ENCODE assay signal across 8 cellular contexts in the genomic region with DNA sequence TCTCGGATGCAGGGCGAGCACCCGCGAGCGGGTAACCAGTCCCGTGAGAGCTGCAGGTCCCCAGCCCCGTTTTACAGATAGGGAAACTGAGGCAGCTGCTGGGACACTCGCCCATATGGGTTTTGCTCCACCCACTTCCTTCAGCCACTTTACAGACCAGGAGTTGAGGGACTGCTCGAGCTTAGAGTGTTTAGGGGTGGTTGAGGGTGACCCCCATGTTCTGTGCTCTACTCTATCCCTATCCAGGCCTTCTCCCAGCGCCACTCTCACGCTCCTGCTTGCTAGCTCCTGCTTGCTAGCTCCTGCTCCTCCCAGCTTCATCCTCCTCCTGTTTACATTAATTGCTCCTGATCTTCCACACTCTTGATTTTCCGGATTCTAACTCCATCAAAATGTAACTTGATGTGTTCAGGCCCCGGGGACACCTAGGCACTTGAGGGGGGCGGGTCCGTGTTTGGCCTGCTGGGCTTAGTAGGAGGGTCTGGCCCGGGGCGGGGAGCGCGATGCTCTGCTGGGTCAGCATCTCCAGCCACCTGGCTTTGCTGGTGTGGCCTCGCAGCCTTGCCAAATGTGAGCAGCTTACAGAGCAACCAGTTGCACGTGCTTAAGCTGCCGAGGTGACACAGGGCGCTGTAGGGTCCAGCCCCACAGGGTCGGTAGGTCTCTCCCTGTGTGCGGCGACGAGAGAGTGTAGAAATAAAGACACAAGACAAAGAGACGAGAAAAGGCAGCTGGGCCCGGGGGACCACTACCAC. TPM values are rescaled to one million over a fixed set of nuclear protein-coding genes. Genes with fewer than 3 reads are reported as not detected.
DNase-seq lines count a peak whose midpoint lies in the region; ATAC-seq and TF ChIP-seq lines count a peak whose summit lies in the region.

No MANE protein-coding gene starts in this region.

- H3K27me3 ChIP-seq in OCI-LY1 (ENCODE audit: insufficient read depth, low read length): no peaks in the 10 kb centered on the region
- H3K27me3 ChIP-seq in endocrine pancreas (ENCODE audit: control insufficient read depth, insufficient read depth, low read length): no peaks in the 10 kb centered on the region
- H3K27me3 ChIP-seq in neural cell (ENCODE audit: insufficient read depth, low read depth, low read length): no peaks in the 10 kb centered on the region

- H3K9me2 ChIP-seq in OCI-LY1 (ENCODE audit: low read depth, low read length) (no peaks in the 10 kb centered on the region), neural cell (ENCODE audit: insufficient read depth, low read length) (no peaks in the 10 kb centered on the region)

- peaks cover 26% of the 10 kb centered on the region for H3K4me1 ChIP-seq in OCI-LY1 (ENCODE audit: insufficient read depth, low read length, severe bottlenecking)
- peaks cover 6% of the 10 kb centered on the region for H3K4me1 ChIP-seq in endocrine pancreas (ENCODE audit: control insufficient read depth, insufficient read depth, low read length)

- intact Hi-C loops in CD14-positive monocyte (cut with micrococcal nuclease): no loop called here

- H4K20me1 ChIP-seq in OCI-LY1 (ENCODE audit: insufficient read depth, low read length): no peaks in the 10 kb centered on the region
- no peaks in the 10 kb centered on the region for H4K20me1 ChIP-seq in neural cell (ENCODE audit: insufficient read depth)

- H3K36me3 Mint-ChIP-seq in CD14-positive monocyte: peaks cover 0 to 16% of the 10 kb centered on the region in 2 donors

- H3K4me3 ChIP-seq in OCI-LY1 (ENCODE audit: low read depth, low read length, poor library complexity, severe bottlenecking): peak overlapping the region; percentile 92
- H3K4me3 ChIP-seq in endocrine pancreas (ENCODE audit: control insufficient read depth, insufficient read depth, low read length): peak overlapping the region; percentile 59
- H3K4me3 ChIP-seq in neural cell (ENCODE audit: low read length): peak overlapping the region; percentile 98

- no peak overlapping the region for H2AFZ ChIP-seq in OCI-LY1 (ENCODE audit: low read length)
- H2AFZ ChIP-seq in neural cell (ENCODE audit: low read depth, low read length): peak overlapping the region; percentile 95

- H3K9me3 ChIP-seq in OCI-LY1 (ENCODE audit: low read length): no peaks in the 10 kb centered on the region
- no peaks in the 10 kb centered on the region for H3K9me3 ChIP-seq in endocrine pancreas (ENCODE audit: control insufficient read depth, low read length)
- no peaks in the 10 kb centered on the region for H3K9me3 ChIP-seq in neural cell (ENCODE audit: low read length)

- peaks cover 9% of the 10 kb centered on the region; the same call in 1 of the 2 replicates for H3K36me3 ChIP-seq in OCI-LY1 (ENCODE audit: insufficient read depth, low read length)
- no peaks in the 10 kb centered on the region for H3K36me3 ChIP-seq in endocrine pancreas (ENCODE audit: control insufficient read depth, insufficient read depth, low read length)
- no peaks in the 10 kb centered on the region for H3K36me3 ChIP-seq in neural cell (ENCODE audit: insufficient read depth, low read length)

- H3K9ac ChIP-seq in OCI-LY1 (ENCODE audit: low read length) (peak overlapping the region; percentile 88), endocrine pancreas (ENCODE audit: control insufficient read depth, insufficient read depth, low read length) (peak overlapping the region; percentile 78), neural cell (ENCODE audit: low read length) (peak overlapping the region; percentile 89)

- peaks cover 34% of the 10 kb centered on the region for H3K4me1 Mint-ChIP-seq in CD14-positive monocyte

- H3K79me2 ChIP-seq in OCI-LY1 (ENCODE audit: insufficient read depth, low read length): peaks cover 10% of the 10 kb centered on the region
- peaks cover 11% of the 10 kb centered on the region for H3K79me2 ChIP-seq in neural cell (replicated peaks; ENCODE audit: insufficient read depth, low read length)

- H3F3A ChIP-seq in OCI-LY1 (ENCODE audit: insufficient read depth, low read length) (no peaks in the 10 kb centered on the region), neural cell (ENCODE audit: insufficient read depth, low read length, poor library complexity, severe bottlenecking) (no peaks in the 10 kb centered on the region)

- ATAC-seq in GM19455 (IDR thresholded peaks at IDR 0.05; ENCODE audit: unreplicated experiment) (no peak), HG02798 (IDR thresholded peaks at IDR 0.05; ENCODE audit: poor library complexity, unreplicated experiment) (no peak), GM18907 (IDR thresholded peaks at IDR 0.05; ENCODE audit: unreplicated experiment) (no peak)

- peak overlapping the region; percentile 98 to 99 for H3K4me3 Mint-ChIP-seq in CD14-positive monocyte

- peak; percentile 40 for DNase-seq in CD14-positive monocyte (ENCODE audit: low spot score)
- no peak for DNase-seq in DMS153 treated with DMSO at 0.1 percent for 48 hours (lab: John Stamatoyannopoulos, UW; ENCODE audit: unreplicated experiment)

- no peak for TF ChIP-seq CTCF in CD14-positive monocyte (IDR thresholded peaks at IDR 0.05)
- TF ChIP-seq CTCF in OCI-LY1 (IDR thresholded peaks at IDR 0.05; ENCODE audit: low read length): no peak
- TF ChIP-seq CTCF in neural cell (IDR thresholded peaks at IDR 0.05; ENCODE audit: poor library complexity, severe bottlenecking): no peak

- no peak overlapping the region for H3K27ac ChIP-seq in OCI-LY1 (ENCODE audit: low read depth, low read length, poor library complexity, severe bottlenecking)
- peak overlapping the region; percentile 84 for H3K27ac ChIP-seq in neural cell (ENCODE audit: low read length)

- peaks cover 0 to 8% (median 4%) of the 10 kb centered on the region in 3 donors for H3K27me3 Mint-ChIP-seq in CD14-positive monocyte (ENCODE audit: low read depth in 3 of 3)

- TF ChIP-seq EP300 in neural cell (conservative IDR thresholded peaks at IDR 0.05; ENCODE audit: poor library complexity, severe bottlenecking): no peak

- H3K4me2 ChIP-seq in OCI-LY1 (ENCODE audit: low read length): peak overlapping the region; percentile 94
- H3K4me2 ChIP-seq in neural cell (ENCODE audit: low read length): peak overlapping the region; percentile 62

- TF ChIP-seq RAD21 in neural cell (conservative IDR thresholded peaks at IDR 0.05): no peak

- peaks cover 0 to 5% (median 0%) of the 10 kb centered on the region in 7 donors for H3K9me3 Mint-ChIP-seq in CD14-positive monocyte

- H3K27ac Mint-ChIP-seq in CD14-positive monocyte: peak overlapping the region in 6 of 7 donors; percentile 87 to 99 (median 94)

TF ChIP-seq in neural cell, 6 proteins besides CTCF, POLR2A, EP300 and RAD21:
- TF ChIP-seq TAF1 (IDR thresholded peaks at IDR 0.05; ENCODE audit: low read depth): no peak
- TF ChIP-seq POLR2AphosphoS5 (IDR thresholded peaks at IDR 0.05): no peak
- TF ChIP-seq SMC3 (conservative IDR thresholded peaks at IDR 0.05; ENCODE audit: poor library complexity): no peak
- TF ChIP-seq EZH2 (IDR thresholded peaks at IDR 0.05; ENCODE audit: borderline replicate concordance, insufficient read depth, low read length, poor library complexity, severe bottlenecking): no peak
- TF ChIP-seq, protein P1, sequence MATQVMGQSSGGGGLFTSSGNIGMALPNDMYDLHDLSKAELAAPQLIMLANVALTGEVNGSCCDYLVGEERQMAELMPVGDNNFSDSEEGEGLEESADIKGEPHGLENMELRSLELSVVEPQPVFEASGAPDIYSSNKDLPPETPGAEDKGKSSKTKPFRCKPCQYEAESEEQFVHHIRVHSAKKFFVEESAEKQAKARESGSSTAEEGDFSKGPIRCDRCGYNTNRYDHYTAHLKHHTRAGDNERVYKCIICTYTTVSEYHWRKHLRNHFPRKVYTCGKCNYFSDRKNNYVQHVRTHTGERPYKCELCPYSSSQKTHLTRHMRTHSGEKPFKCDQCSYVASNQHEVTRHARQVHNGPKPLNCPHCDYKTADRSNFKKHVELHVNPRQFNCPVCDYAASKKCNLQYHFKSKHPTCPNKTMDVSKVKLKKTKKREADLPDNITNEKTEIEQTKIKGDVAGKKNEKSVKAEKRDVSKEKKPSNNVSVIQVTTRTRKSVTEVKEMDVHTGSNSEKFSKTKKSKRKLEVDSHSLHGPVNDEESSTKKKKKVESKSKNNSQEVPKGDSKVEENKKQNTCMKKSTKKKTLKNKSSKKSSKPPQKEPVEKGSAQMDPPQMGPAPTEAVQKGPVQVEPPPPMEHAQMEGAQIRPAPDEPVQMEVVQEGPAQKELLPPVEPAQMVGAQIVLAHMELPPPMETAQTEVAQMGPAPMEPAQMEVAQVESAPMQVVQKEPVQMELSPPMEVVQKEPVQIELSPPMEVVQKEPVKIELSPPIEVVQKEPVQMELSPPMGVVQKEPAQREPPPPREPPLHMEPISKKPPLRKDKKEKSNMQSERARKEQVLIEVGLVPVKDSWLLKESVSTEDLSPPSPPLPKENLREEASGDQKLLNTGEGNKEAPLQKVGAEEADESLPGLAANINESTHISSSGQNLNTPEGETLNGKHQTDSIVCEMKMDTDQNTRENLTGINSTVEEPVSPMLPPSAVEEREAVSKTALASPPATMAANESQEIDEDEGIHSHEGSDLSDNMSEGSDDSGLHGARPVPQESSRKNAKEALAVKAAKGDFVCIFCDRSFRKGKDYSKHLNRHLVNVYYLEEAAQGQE (IDR thresholded peaks at IDR 0.05; ENCODE audit: borderline replicate concordance): no peak
- TF ChIP-seq MXI1 (conservative IDR thresholded peaks at IDR 0.05; ENCODE audit: poor library complexity, severe bottlenecking): no peak

RNA-seq across cellular contexts. Expression of a gene that starts 1.5 kb away (rescaled TPM):
- 10 to 100 TPM; 42.0 to 49.4 TPM for polyA plus RNA-seq in CD14-positive monocyte
- polyA plus RNA-seq in neural cell: 55.9 and 68.0 TPM in 2 replicates
- polyA minus RNA-seq in neural cell: 47.6 and 57.5 TPM in 2 replicates

RNA-seq across cellular contexts. Expression of a gene that starts 20.2 kb away (rescaled TPM):
- polyA plus RNA-seq in CD14-positive monocyte (under 1 TPM in 1 of 2 donors, not detected in 1; 0.83 TPM), neural cell (not detected in 2 replicates)
- not detected in 2 replicates for polyA minus RNA-seq in neural cell

RNA-seq across cellular contexts. Expression of a gene that starts 31.1 kb away (rescaled TPM):
- polyA plus RNA-seq in CD14-positive monocyte: 10 to 100 TPM; 51.5 to 54.5 TPM
- polyA plus RNA-seq in neural cell: 270 and 330 TPM in 2 replicates
- 72.3 and 88.0 TPM in 2 replicates for polyA minus RNA-seq in neural cell
